In genomic region chr1:64308856-64309255, GRCh38 we compare ENCODE assay signal across 20 cellular contexts.
DNase-seq lines count a peak whose midpoint lies in the region; ATAC-seq and TF ChIP-seq lines count a peak whose summit lies in the region.
"Had no signal": no experiment of that assay in that cellular context is flagged by ENCODE, and none has a peak within 500 bp of the region (broad histone marks: within the 10 kb centered on the region; RNA-seq: fewer than 3 reads in every experiment).

No MANE protein-coding gene starts in this region.

- no peaks in the 10 kb centered on the region for H3K9me3 ChIP-seq in prostate gland
- H3K9me3 ChIP-seq: spleen had no signal

- H3K27me3 Mint-ChIP-seq in CD14-positive monocyte (ENCODE audit: low read depth in 3 of 3), result peaks cover 0 to 4% (median 0%) of the 10 kb centered on the region in 3 donors
- H3K27me3 Mint-ChIP-seq in activated CD4-positive, alpha-beta T cell treated with anti-CD3 and anti-CD28 coated beads for 36 hours, result no peaks in the 10 kb centered on the region
- H3K27me3 Mint-ChIP-seq: B cell had no signal

- peaks cover 11% of the 10 kb centered on the region for H3K4me1 Mint-ChIP-seq in CD14-positive monocyte
- no peaks in the 10 kb centered on the region for H3K4me1 Mint-ChIP-seq in activated CD4-positive, alpha-beta T cell treated with anti-CD3 and anti-CD28 coated beads for 36 hours
- H3K4me1 Mint-ChIP-seq: B cell had no signal

- H3K27ac Mint-ChIP-seq in CD14-positive monocyte, result peak overlapping the region in 1 of 7 donors; percentile 22
- no peak overlapping the region for H3K27ac Mint-ChIP-seq in activated CD4-positive, alpha-beta T cell treated with anti-CD3 and anti-CD28 coated beads for 36 hours
- H3K27ac Mint-ChIP-seq: activated naive CD4-positive, alpha-beta T cell treated with anti-CD3 and anti-CD28 coated beads, Interleukin-2, amount 50 U/mL, for 72 hours; activated T-cell treated with anti-CD3 and anti-CD28 coated beads, Interleukin-2, amount 50 U/mL, for 72 hours; B cell had no signal

- no peak for TF ChIP-seq CTCF in CD14-positive monocyte (IDR thresholded peaks at IDR 0.05)
- TF ChIP-seq CTCF in prostate gland (IDR thresholded peaks at IDR 0.05), result no peak

- CTCF ChIA-PET in activated CD4-positive, alpha-beta T cell treated with anti-CD3 and anti-CD28 coated beads for 36 hours (lab: Charles Lee), result no interaction called here

- no peak overlapping the region for H3K4me3 ChIP-seq in prostate gland
- H3K4me3 ChIP-seq: hepatocyte, spleen had no signal

- no peaks in the 10 kb centered on the region for H3K4me1 ChIP-seq in prostate gland (replicated peaks)
- H3K4me1 ChIP-seq: spleen had no signal

- WGBS in prostate gland, result 40% methylated on average over 5 of the region's 5 CpGs

- peaks cover 0 to 1% (median 0%) of the 10 kb centered on the region in 7 donors for H3K9me3 Mint-ChIP-seq in CD14-positive monocyte
- no peaks in the 10 kb centered on the region for H3K9me3 Mint-ChIP-seq in activated CD4-positive, alpha-beta T cell treated with anti-CD3 and anti-CD28 coated beads for 36 hours (ENCODE audit: low read depth)
- H3K9me3 Mint-ChIP-seq: activated naive CD4-positive, alpha-beta T cell treated with anti-CD3 and anti-CD28 coated beads, Interleukin-2, amount 50 U/mL, for 72 hours; activated T-cell treated with anti-CD3 and anti-CD28 coated beads, Interleukin-2, amount 50 U/mL, for 72 hours had no signal

- no peaks in the 10 kb centered on the region for H3K36me3 ChIP-seq in prostate gland
- H3K36me3 ChIP-seq: spleen had no signal

- no peak for TF ChIP-seq POLR2A in prostate gland (IDR thresholded peaks at IDR 0.05)

- H3K4me3 Mint-ChIP-seq in CD14-positive monocyte, result no peak overlapping the region
- H3K4me3 Mint-ChIP-seq in activated CD4-positive, alpha-beta T cell treated with anti-CD3 and anti-CD28 coated beads for 36 hours, result no peak overlapping the region
- H3K4me3 Mint-ChIP-seq: activated T-cell treated with anti-CD3 and anti-CD28 coated beads, Interleukin-2, amount 50 U/mL, for 72 hours; B cell had no signal

- intact Hi-C loops in CD14-positive monocyte (cut with micrococcal nuclease) (no loop called here), prostate gland (cut with DNase I) (no loop called here)
- intact Hi-C loops in activated CD4-positive, alpha-beta T cell treated with anti-CD3 and anti-CD28 coated beads for 36 hours (cut with DNase I, micrococcal nuclease), result no loop called here

- no peaks in the 10 kb centered on the region for H3K36me3 Mint-ChIP-seq in CD14-positive monocyte
- H3K36me3 Mint-ChIP-seq in activated CD4-positive, alpha-beta T cell treated with anti-CD3 and anti-CD28 coated beads for 36 hours (ENCODE audit: low read depth), result no peaks in the 10 kb centered on the region
- H3K36me3 Mint-ChIP-seq: activated naive CD4-positive, alpha-beta T cell treated with anti-CD3 and anti-CD28 coated beads, Interleukin-2, amount 50 U/mL, for 72 hours had no signal

- POLR2A ChIA-PET in activated CD4-positive, alpha-beta T cell treated with anti-CD3 and anti-CD28 coated beads for 36 hours (lab: Charles Lee), result no interaction called here

- H3K27ac ChIP-seq in caudate nucleus (ENCODE audit: low read depth, low read length), result peak overlapping the region; percentile 42
- H3K27ac ChIP-seq in prostate gland, result no peak overlapping the region
- H3K27ac ChIP-seq: hepatocyte, spleen had no signal

- no peaks in the 10 kb centered on the region for H3K27me3 ChIP-seq in prostate gland (replicated peaks; ENCODE audit: insufficient read depth)
- H3K27me3 ChIP-seq: hepatocyte had no signal

- DNase-seq in NOMO-1 treated with DMSO at 0.1 percent for 48 hours (lab: John Stamatoyannopoulos, UW; ENCODE audit: unreplicated experiment) (peak; percentile 1), NOMO-1 (lab: John Stamatoyannopoulos, UW; ENCODE audit: unreplicated experiment in 2 of 2) (no peak), caudate nucleus (lab: John Stamatoyannopoulos, UW) (no peak), globus pallidus (ENCODE audit: low spot score) (peak; percentile 9), CD14-positive monocyte (ENCODE audit: low spot score) (no peak), prostate gland (ENCODE audit: low spot score) (no peak)
- no peak for DNase-seq in activated CD4-positive, alpha-beta T cell treated with anti-CD3 and anti-CD28 coated beads for 36 hours
- DNase-seq: activated T-cell treated with anti-CD3 and anti-CD28 coated beads, Interleukin-2, amount 50 U/mL, for 72 hours; foreskin fibroblast; MV-4-11; NCI-H187 treated with DMSO at 0.1 percent for 48 hours; NCI-H345; RPMI8226; spleen; stimulated activated CD4-positive, alpha-beta T cell treated with anti-CD3 and anti-CD28 coated beads, Interleukin-4, amount 100 ng/mL, for 4 hours; T1000 had no signal

- no peak for ATAC-seq in GM18909 (IDR thresholded peaks at IDR 0.05; ENCODE audit: poor library complexity, unreplicated experiment)
- ATAC-seq in activated CD4-positive, alpha-beta T cell treated with anti-CD3 and anti-CD28 coated beads for 36 hours, result no peak
- ATAC-seq: activated naive CD4-positive, alpha-beta T cell treated with anti-CD3 and anti-CD28 coated beads, Interleukin-2, amount 50 U/mL, for 72 hours; activated T-cell treated with anti-CD3 and anti-CD28 coated beads, Interleukin-2, amount 50 U/mL, for 72 hours had no signal

Comparison
In these comparisons a context has a peak if more than half of its experiments do, and no peak if none do; other contexts are left out.
1. DNase-seq: peak in NOMO-1 treated with DMSO at 0.1 percent for 48 hours (single experiment) and globus pallidus (single experiment); none in NOMO-1 (0 of 2), caudate nucleus (0 of 61), CD14-positive monocyte (single experiment), activated CD4-positive, alpha-beta T cell treated with anti-CD3 and anti-CD28 coated beads for 36 hours (single experiment) and prostate gland (single experiment).